Comparison of ENCODE assay signal across 8 cellular contexts in genomic region chr14:74085047-74085637, GRCh38.
DNase-seq lines count a peak whose midpoint lies in the region; ATAC-seq and TF ChIP-seq lines count a peak whose summit lies in the region.

No MANE protein-coding gene starts in this region.

- H3K4me3 ChIP-seq in DND-41 (ENCODE audit: low read depth in 1 of 2, low read length in 2 of 2), result peak overlapping the region; percentile 74
- H3K4me3 ChIP-seq in astrocyte of the spinal cord (ENCODE audit: low read depth, low read length), result peak overlapping the region; percentile 93

- H3K9ac ChIP-seq in DND-41 (ENCODE audit: low read depth, low read length), result peak overlapping the region; percentile 72

- DNase-seq in DND-41 (no peak), NCI-H69 (lab: John Stamatoyannopoulos, UW) (peak; percentile 53), astrocyte of the spinal cord (ENCODE audit: low read depth, low spot score) (peak; percentile 38), islet precursor cell (peak; percentile 60), NCI-H128 (lab: John Stamatoyannopoulos, UW; ENCODE audit: unreplicated experiment) (no peak)
- DNase-seq in stimulated activated CD8-positive, alpha-beta memory T cell treated with anti-CD3 and anti-CD28 coated beads, Interleukin-2, amount 100 ng/mL, for 48 hours (ENCODE audit: low read depth in 2 of 2), result peak; percentile 10 to 14

- ATAC-seq in DND-41 (ENCODE audit: insufficient read depth, low read depth) (peak; percentile 9), GM21619 (IDR thresholded peaks at IDR 0.05; ENCODE audit: unreplicated experiment) (peak; percentile 3), HG03108 (IDR thresholded peaks at IDR 0.05; ENCODE audit: unreplicated experiment) (no peak)

- H3K79me2 ChIP-seq in DND-41 (ENCODE audit: insufficient read depth, low read length), result peaks cover 60% of the 10 kb centered on the region

- peak overlapping the region; percentile 82 for H3K4me2 ChIP-seq in DND-41 (ENCODE audit: insufficient read depth, low read length)

- H3K27ac ChIP-seq in DND-41 (ENCODE audit: low read length), result peak overlapping the region; percentile 86

- peaks cover 29% of the 10 kb centered on the region for H3K4me1 ChIP-seq in DND-41 (ENCODE audit: insufficient read depth, low read length)

- in situ Hi-C loops in astrocyte of the spinal cord (cut with HindIII; ENCODE audit: low sequenced_read_pairs), result no loop called here

- H3K27me3 ChIP-seq in DND-41 (ENCODE audit: insufficient read depth, low read length, poor library complexity), result no peaks in the 10 kb centered on the region

- no peaks in the 10 kb centered on the region for H3K9me3 ChIP-seq in DND-41 (ENCODE audit: insufficient read depth, low read length, severe bottlenecking)

- peak overlapping the region; percentile 94 for H2AFZ ChIP-seq in DND-41 (ENCODE audit: low read depth, low read length)

- no peaks in the 10 kb centered on the region; the same call in 1 of the 2 replicates for H4K20me1 ChIP-seq in DND-41 (ENCODE audit: insufficient read depth, low read length)

- TF ChIP-seq CTCF in DND-41 (IDR thresholded peaks at IDR 0.05; ENCODE audit: borderline replicate concordance, extremely low read depth, low read length, poor library complexity, severe bottlenecking) (no peak), astrocyte of the spinal cord (IDR thresholded peaks at IDR 0.05; ENCODE audit: low read depth, low read length) (no peak)

- no peaks in the 10 kb centered on the region; the same call in 1 of the 2 replicates for H3K36me3 ChIP-seq in DND-41 (ENCODE audit: insufficient read depth, low read length)

Comparison
In these comparisons a context has a peak if more than half of its experiments do, and no peak if none do; other contexts are left out.
1. DNase-seq: peak in NCI-H69 (single experiment), astrocyte of the spinal cord (single experiment), islet precursor cell (single experiment) and stimulated activated CD8-positive, alpha-beta memory T cell treated with anti-CD3 and anti-CD28 coated beads, Interleukin-2, amount 100 ng/mL, for 48 hours (2 of 2); none in DND-41 (single experiment) and NCI-H128 (single experiment).